Comparison of ENCODE assay signal across 1 cellular context in the genomic region with DNA sequence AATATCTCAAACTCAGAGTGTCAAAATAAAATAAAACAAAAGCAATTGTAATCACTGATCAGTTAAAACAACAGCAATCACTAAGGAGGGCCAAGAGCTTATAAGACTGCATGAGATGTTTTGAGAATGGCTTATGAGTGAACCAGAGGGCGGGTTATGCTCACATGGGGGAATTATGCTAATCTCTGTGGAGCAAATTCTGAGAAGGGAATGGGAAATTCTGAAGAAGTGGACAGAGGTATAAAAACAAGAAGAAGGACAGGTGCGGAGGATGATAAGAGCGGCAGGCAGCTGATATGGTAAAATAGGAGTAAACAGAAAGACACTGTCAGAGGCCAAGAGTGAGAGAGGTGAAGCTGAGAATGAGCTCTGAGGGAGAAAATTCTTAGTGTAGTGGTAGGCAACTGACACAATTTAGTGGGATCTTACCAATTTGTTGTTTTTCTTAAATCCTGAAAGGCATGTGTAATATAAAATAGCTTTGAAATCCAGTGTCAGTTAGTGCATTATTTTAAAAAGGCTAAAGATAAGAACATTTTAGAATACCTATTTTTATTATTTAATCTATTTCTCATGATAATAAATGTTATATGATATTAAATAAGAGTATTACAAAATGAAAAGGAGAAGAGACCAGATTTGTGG.
A peak's percentile ranks its signal among the peaks of the same experiment; 100 is the strongest.
TF ChIP-seq lines count a peak whose summit lies in the region.

No MANE protein-coding gene starts in this region.

TF ChIP-seq in K562, 482 proteins besides CTCF, POLR2A, EP300 and RAD21 (continued from another document and continues in another):
- TF ChIP-seq NCOA1 (IDR thresholded peaks at IDR 0.05; ENCODE audit: low read depth) (peak; percentile 92), ZNF778 (CRISPR knock-in tag; IDR thresholded peaks at IDR 0.05) (no peak), RHOXF2B (CRISPR knock-in tag; conservative IDR thresholded peaks at IDR 0.05) (no peak), BRD9 (IDR thresholded peaks at IDR 0.05; ENCODE audit: low read depth, partially characterized antibody) (peak; percentile 95), TEAD4 (IDR thresholded peaks at IDR 0.05; ENCODE audit: low read length) (peak; percentile 97), TEAD4 (CRISPR knock-in tag; IDR thresholded peaks at IDR 0.05; ENCODE audit: borderline replicate concordance) (no peak), BHLHE40 (IDR thresholded peaks at IDR 0.05; ENCODE audit: low read length) (peak; percentile 53; the same call in 1 of the 2 replicates), FOXM1 (IDR thresholded peaks at IDR 0.05; ENCODE audit: low read depth) (peak; percentile 95), FOXM1 (CRISPR knock-in tag; IDR thresholded peaks at IDR 0.05; ENCODE audit: low read depth) (no peak), ELF2 (CRISPR knock-in tag; IDR thresholded peaks at IDR 0.05) (no peak), EHMT2 (IDR thresholded peaks at IDR 0.05) (peak; percentile 70; the same call in 1 of the 2 replicates), POLR2B (IDR thresholded peaks at IDR 0.05; ENCODE audit: low read depth, partially characterized antibody) (peak; percentile 67), LEF1 (IDR thresholded peaks at IDR 0.05) (peak; percentile 98), NR2C2 (CRISPR knock-in tag; IDR thresholded peaks at IDR 0.05) (no peak), NR2C2 (tag; IDR thresholded peaks at IDR 0.05) (peak; percentile 52; the same call in 1 of the 2 replicates), PURB (CRISPR knock-in tag; IDR thresholded peaks at IDR 0.05; ENCODE audit: low read depth) (no peak), MTA3 (IDR thresholded peaks at IDR 0.05; ENCODE audit: borderline replicate concordance) (peak; percentile 90; the same call in 1 of the 2 replicates), NEUROD1 (IDR thresholded peaks at IDR 0.05; ENCODE audit: borderline replicate concordance, low read depth, low read length, partially characterized antibody) (peak; percentile 78), MIER1 (IDR thresholded peaks at IDR 0.05; ENCODE audit: low read depth) (0 out of 2 replicates have a peak, but pooled peaks have one; percentile 57), ZNF277 (CRISPR knock-in tag; IDR thresholded peaks at IDR 0.05; ENCODE audit: borderline replicate concordance) (no peak), OTX1 (CRISPR knock-in tag; IDR thresholded peaks at IDR 0.05) (peak; percentile 45; the same call in 1 of the 2 replicates), NR1H2 (CRISPR knock-in tag; IDR thresholded peaks at IDR 0.05) (no peak), RBM39 (optimal IDR thresholded peaks at IDR 0.05; ENCODE audit: low read depth, low read length) (no peak), NCOA2 (IDR thresholded peaks at IDR 0.05; ENCODE audit: partially characterized antibody in 2 of 2) (peak; percentile 80 to 84), TSC22D4 (tag; IDR thresholded peaks at IDR 0.05) (no peak), RBFOX2 (IDR thresholded peaks at IDR 0.05; ENCODE audit: low read depth, low read length) (peak; percentile 49), SNIP1 (IDR thresholded peaks at IDR 0.05; ENCODE audit: low read depth) (no peak), ESRRA (IDR thresholded peaks at IDR 0.05; ENCODE audit: borderline replicate concordance, low read depth) (no peak), TCF7L2 (IDR thresholded peaks at IDR 0.05; ENCODE audit: low read depth, low read length) (peak; percentile 39; the same call in 1 of the 2 replicates), E4F1 (CRISPR knock-in tag; IDR thresholded peaks at IDR 0.05; ENCODE audit: borderline replicate concordance) (no peak), POLR3G (IDR thresholded peaks at IDR 0.05; ENCODE audit: extremely low read depth, insufficient read length, insufficient replicate concordance) (no peak), JUN (IDR thresholded peaks at IDR 0.05; ENCODE audit: borderline replicate concordance, low read depth, low read length) (peak; percentile 53; the same call in 1 of the 2 replicates), JUN (CRISPR knock-in tag; IDR thresholded peaks at IDR 0.05; ENCODE audit: borderline replicate concordance) (no peak), DNMT1 (IDR thresholded peaks at IDR 0.05) (no peak; the same call in 1 of the 2 replicates), RBM15 (IDR thresholded peaks at IDR 0.05; ENCODE audit: insufficient read depth, low read length) (no peak), KAT2B (IDR thresholded peaks at IDR 0.05; ENCODE audit: low read depth, low read length) (no peak), TAF9B (IDR thresholded peaks at IDR 0.05; ENCODE audit: partially characterized antibody) (peak; percentile 78), CHAMP1 (IDR thresholded peaks at IDR 0.05) (peak; percentile 99), PTTG1 (tag; IDR thresholded peaks at IDR 0.05; ENCODE audit: low read depth) (no peak), DDX20 (tag; IDR thresholded peaks at IDR 0.05; ENCODE audit: low read depth) (no peak), SMARCE1 (IDR thresholded peaks at IDR 0.05) (peak; percentile 99), EP400 (IDR thresholded peaks at IDR 0.05) (peak; percentile 69), NUFIP1 (IDR thresholded peaks at IDR 0.05; ENCODE audit: partially characterized antibody) (peak; percentile 67), TFAM (CRISPR knock-in tag; conservative IDR thresholded peaks at IDR 0.05) (no peak)
- TF ChIP-seq, protein P1, sequence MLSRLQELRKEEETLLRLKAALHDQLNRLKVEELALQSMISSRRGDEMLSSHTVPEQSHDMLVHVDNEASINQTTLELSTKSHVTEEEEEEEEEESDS (CRISPR knock-in tag; IDR thresholded peaks at IDR 0.05): no peak
- TF ChIP-seq, protein P2, sequence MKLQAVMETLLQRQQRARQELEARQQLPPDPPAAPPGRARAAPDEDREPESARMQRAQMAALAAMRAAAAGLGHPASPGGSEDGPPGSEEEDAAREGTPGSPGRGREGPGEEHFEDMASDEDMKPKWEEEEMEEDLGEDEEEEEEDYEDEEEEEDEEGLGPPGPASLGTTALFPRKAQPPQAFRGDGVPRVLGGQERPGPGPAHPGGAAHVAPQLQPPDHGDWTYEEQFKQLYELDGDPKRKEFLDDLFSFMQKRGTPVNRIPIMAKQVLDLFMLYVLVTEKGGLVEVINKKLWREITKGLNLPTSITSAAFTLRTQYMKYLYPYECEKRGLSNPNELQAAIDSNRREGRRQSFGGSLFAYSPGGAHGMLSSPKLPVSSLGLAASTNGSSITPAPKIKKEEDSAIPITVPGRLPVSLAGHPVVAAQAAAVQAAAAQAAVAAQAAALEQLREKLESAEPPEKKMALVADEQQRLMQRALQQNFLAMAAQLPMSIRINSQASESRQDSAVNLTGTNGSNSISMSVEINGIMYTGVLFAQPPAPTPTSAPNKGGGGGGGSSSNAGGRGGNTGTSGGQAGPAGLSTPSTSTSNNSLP (IDR thresholded peaks at IDR 0.05; ENCODE audit: borderline replicate concordance, low read depth, low read length): peak; percentile 97
- TF ChIP-seq, protein P3, sequence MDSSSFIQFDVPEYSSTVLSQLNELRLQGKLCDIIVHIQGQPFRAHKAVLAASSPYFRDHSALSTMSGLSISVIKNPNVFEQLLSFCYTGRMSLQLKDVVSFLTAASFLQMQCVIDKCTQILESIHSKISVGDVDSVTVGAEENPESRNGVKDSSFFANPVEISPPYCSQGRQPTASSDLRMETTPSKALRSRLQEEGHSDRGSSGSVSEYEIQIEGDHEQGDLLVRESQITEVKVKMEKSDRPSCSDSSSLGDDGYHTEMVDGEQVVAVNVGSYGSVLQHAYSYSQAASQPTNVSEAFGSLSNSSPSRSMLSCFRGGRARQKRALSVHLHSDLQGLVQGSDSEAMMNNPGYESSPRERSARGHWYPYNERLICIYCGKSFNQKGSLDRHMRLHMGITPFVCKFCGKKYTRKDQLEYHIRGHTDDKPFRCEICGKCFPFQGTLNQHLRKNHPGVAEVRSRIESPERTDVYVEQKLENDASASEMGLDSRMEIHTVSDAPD (CRISPR knock-in tag; IDR thresholded peaks at IDR 0.05): no peak
- TF ChIP-seq, protein P4, sequence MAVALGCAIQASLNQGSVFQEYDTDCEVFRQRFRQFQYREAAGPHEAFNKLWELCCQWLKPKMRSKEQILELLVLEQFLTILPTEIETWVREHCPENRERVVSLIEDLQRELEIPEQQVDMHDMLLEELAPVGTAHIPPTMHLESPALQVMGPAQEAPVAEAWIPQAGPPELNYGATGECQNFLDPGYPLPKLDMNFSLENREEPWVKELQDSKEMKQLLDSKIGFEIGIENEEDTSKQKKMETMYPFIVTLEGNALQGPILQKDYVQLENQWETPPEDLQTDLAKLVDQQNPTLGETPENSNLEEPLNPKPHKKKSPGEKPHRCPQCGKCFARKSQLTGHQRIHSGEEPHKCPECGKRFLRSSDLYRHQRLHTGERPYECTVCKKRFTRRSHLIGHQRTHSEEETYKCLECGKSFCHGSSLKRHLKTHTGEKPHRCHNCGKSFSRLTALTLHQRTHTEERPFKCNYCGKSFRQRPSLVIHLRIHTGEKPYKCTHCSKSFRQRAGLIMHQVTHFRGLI (CRISPR knock-in tag; IDR thresholded peaks at IDR 0.05): no peak
- TF ChIP-seq, protein P5, sequence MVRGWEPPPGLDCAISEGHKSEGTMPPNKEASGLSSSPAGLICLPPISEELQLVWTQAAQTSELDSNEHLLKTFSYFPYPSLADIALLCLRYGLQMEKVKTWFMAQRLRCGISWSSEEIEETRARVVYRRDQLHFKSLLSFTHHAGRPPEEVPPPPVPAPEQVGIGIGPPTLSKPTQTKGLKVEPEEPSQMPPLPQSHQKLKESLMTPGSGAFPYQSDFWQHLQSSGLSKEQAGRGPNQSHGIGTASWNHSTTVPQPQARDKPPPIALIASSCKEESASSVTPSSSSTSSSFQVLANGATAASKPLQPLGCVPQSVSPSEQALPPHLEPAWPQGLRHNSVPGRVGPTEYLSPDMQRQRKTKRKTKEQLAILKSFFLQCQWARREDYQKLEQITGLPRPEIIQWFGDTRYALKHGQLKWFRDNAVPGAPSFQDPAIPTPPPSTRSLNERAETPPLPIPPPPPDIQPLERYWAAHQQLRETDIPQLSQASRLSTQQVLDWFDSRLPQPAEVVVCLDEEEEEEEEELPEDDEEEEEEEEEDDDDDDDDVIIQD (CRISPR knock-in tag; IDR thresholded peaks at IDR 0.05): no peak
- TF ChIP-seq, protein P6, sequence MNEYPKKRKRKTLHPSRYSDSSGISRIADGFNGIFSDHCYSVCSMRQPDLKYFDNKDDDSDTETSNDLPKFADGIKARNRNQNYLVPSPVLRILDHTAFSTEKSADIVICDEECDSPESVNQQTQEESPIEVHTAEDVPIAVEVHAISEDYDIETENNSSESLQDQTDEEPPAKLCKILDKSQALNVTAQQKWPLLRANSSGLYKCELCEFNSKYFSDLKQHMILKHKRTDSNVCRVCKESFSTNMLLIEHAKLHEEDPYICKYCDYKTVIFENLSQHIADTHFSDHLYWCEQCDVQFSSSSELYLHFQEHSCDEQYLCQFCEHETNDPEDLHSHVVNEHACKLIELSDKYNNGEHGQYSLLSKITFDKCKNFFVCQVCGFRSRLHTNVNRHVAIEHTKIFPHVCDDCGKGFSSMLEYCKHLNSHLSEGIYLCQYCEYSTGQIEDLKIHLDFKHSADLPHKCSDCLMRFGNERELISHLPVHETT (CRISPR knock-in tag; conservative IDR thresholded peaks at IDR 0.05 in 1 of 2, IDR thresholded peaks at IDR 0.05 in 1 of 2): peak in 1 of 2 experiments; percentile 31; a peak in 1 of 4 replicates
- TF ChIP-seq, protein P7, sequence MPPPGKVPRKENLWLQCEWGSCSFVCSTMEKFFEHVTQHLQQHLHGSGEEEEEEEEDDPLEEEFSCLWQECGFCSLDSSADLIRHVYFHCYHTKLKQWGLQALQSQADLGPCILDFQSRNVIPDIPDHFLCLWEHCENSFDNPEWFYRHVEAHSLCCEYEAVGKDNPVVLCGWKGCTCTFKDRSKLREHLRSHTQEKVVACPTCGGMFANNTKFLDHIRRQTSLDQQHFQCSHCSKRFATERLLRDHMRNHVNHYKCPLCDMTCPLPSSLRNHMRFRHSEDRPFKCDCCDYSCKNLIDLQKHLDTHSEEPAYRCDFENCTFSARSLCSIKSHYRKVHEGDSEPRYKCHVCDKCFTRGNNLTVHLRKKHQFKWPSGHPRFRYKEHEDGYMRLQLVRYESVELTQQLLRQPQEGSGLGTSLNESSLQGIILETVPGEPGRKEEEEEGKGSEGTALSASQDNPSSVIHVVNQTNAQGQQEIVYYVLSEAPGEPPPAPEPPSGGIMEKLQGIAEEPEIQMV (tag; conservative IDR thresholded peaks at IDR 0.05; ENCODE audit: low read depth): no peak
